19 cellular contexts compared by ENCODE assay signal in the genomic region with DNA sequence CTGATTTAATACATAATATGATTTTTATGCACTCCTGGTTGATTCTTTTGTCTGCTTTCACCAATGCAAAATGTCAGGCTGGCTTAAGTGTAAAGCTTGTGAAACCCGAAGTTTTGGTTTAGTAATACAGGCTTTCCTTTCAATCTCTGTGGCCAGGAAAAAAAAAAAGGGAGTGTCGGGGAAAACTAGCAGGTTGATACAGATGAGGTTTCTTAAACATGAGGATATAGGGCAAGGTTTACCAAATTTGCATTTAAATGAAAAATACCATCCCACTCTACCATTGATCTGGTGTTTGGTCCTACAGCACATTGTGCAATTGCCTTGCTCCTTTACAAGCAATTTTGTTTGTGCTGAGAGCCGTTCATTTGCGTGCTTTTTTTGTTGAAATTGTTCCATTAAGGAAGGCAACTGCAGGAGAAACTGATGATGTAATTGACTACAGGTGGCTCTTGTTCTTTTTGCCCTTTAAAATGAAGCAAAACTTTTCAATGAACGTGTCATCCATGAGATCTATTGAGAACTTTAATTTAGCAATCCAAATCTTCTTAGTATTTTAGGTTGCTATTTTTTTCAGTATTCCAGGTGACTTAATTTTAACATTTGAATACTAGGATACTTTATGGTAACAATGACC. TPM values are rescaled to one million over a fixed set of nuclear protein-coding genes. Genes with fewer than 3 reads are reported as not detected.
A peak's percentile ranks its signal among the peaks of the same experiment; 100 is the strongest.
DNase-seq lines count a peak whose midpoint lies in the region; ATAC-seq and TF ChIP-seq lines count a peak whose summit lies in the region.
"Had no signal": no experiment of that assay in that cellular context is flagged by ENCODE, and none has a peak within 500 bp of the region (broad histone marks: within the 10 kb centered on the region; RNA-seq: fewer than 3 reads in every experiment).

No MANE protein-coding gene starts in this region.

- peak; percentile 22 for DNase-seq in DMS53 treated with DMSO at 0.1 percent for 48 hours (lab: John Stamatoyannopoulos, UW; ENCODE audit: unreplicated experiment)
- DNase-seq in NCI-H2029 (lab: John Stamatoyannopoulos, UW) = peak; percentile 23
- DNase-seq in colonic mucosa = no peak
- no peak for DNase-seq in neural crest cell (ENCODE audit: low read depth, low spot score)
- DNase-seq in iPS-NIHi7 (ENCODE audit: extremely low spot score) = no peak
- DNase-seq in activated CD4-positive, alpha-beta T cell treated with anti-CD3 and anti-CD28 coated beads, Interleukin-2, amount 50 U/mL, for 1 hour = no peak
- DNase-seq: activated CD4-positive, alpha-beta T cell treated with anti-CD3 and anti-CD28 coated beads, Interleukin-2, amount 10 ng/mL, durations not matched to agents 24 days and 14 days; brain microvascular endothelial cell; CD4-positive, CD25-positive, alpha-beta regulatory T cell; erythroblast; kidney; NCI-H774; SJCRH30 had no signal

- no peaks in the 10 kb centered on the region for H3K9me3 ChIP-seq in colonic mucosa
- H3K9me3 ChIP-seq: SJCRH30 had no signal

- H3K4me3 Mint-ChIP-seq in neural crest cell = no peak overlapping the region
- H3K4me3 Mint-ChIP-seq: activated CD4-positive, alpha-beta T cell treated with anti-CD3 and anti-CD28 coated beads, Interleukin-2, amount 10 ng/mL, durations not matched to agents 24 days and 14 days; CD4-positive, CD25-positive, alpha-beta regulatory T cell; memory B cell; nephron had no signal

- no peaks in the 10 kb centered on the region for H3K36me3 Mint-ChIP-seq in neural crest cell (ENCODE audit: low read depth)
- H3K36me3 Mint-ChIP-seq: CD4-positive, CD25-positive, alpha-beta regulatory T cell had no signal

- H3K27me3 Mint-ChIP-seq in neural crest cell (ENCODE audit: low read depth) = peaks cover 9% of the 10 kb centered on the region

- H3K9me3 Mint-ChIP-seq in neural crest cell = peaks cover 7% of the 10 kb centered on the region
- H3K9me3 Mint-ChIP-seq: activated CD4-positive, alpha-beta T cell treated with anti-CD3 and anti-CD28 coated beads, Interleukin-2, amount 10 ng/mL, durations not matched to agents 24 days and 14 days; memory B cell had no signal

- peak overlapping the region; percentile 28 for H3K27ac Mint-ChIP-seq in neural crest cell (ENCODE audit: unreplicated experiment)
- H3K27ac Mint-ChIP-seq: activated CD4-positive, alpha-beta T cell treated with anti-CD3 and anti-CD28 coated beads, Interleukin-2, amount 10 ng/mL, durations not matched to agents 24 days and 14 days; CD4-positive, CD25-positive, alpha-beta regulatory T cell; memory B cell; nephron had no signal

- ATAC-seq in GM18861 (IDR thresholded peaks at IDR 0.05; ENCODE audit: unreplicated experiment) = no peak
- ATAC-seq: sciatic nerve had no signal

- intact Hi-C loops in colonic mucosa (cut with DNase I) = no loop called here

- peaks cover 9% of the 10 kb centered on the region for H3K4me1 ChIP-seq in colonic mucosa
- H3K4me1 ChIP-seq: parathyroid adenoma had no signal

- peak overlapping the region in 1 of 2 donors; percentile 70 for H3K9ac ChIP-seq in colonic mucosa (ENCODE audit: low read depth in 2 of 2, low read length in 2 of 2)
- H3K9ac ChIP-seq: parathyroid adenoma had no signal

- peaks cover 30% of the 10 kb centered on the region for H3K4me1 Mint-ChIP-seq in neural crest cell
- H3K4me1 Mint-ChIP-seq: memory B cell, nephron had no signal

- TF ChIP-seq CTCF in colonic mucosa (IDR thresholded peaks at IDR 0.05) (no peak), neural crest cell (conservative IDR thresholded peaks at IDR 0.05) (no peak)

- no peak overlapping the region for H3K4me3 ChIP-seq in colonic mucosa
- H3K4me3 ChIP-seq: SJCRH30 had no signal

- H3K36me3 ChIP-seq in colonic mucosa = no peaks in the 10 kb centered on the region
- H3K36me3 ChIP-seq: brain microvascular endothelial cell, SJCRH30 had no signal

- peak overlapping the region; percentile 83 for H3K27ac ChIP-seq in colonic mucosa
- H3K27ac ChIP-seq: brain microvascular endothelial cell, parathyroid adenoma, SJCRH30 had no signal

- H3K27me3 ChIP-seq in colonic mucosa = no peaks in the 10 kb centered on the region
- H3K27me3 ChIP-seq: SJCRH30 had no signal

RNA-seq across cellular contexts. Expression of a gene that starts 22.7 kb away (rescaled TPM):
- total RNA-seq in colonic mucosa = 10 to 100 TPM in 1 of 2 donors, 1 to 10 TPM in 1; 9.4 to 12.8 TPM
- 0.19 and 0.25 TPM in 2 replicates for total RNA-seq in neural crest cell
- total RNA-seq: activated CD4-positive, alpha-beta T cell treated with anti-CD3 and anti-CD28 coated beads, Interleukin-2, amount 10 ng/mL, durations not matched to agents 24 days and 14 days; CD4-positive, CD25-positive, alpha-beta regulatory T cell; dermis microvascular lymphatic vessel endothelial cell; SJCRH30 had no signal

Comparison
In these comparisons a context has a peak if more than half of its experiments do, and no peak if none do; other contexts are left out.
1. DNase-seq: peak in DMS53 treated with DMSO at 0.1 percent for 48 hours (single experiment) and NCI-H2029 (single experiment); none in colonic mucosa (single experiment), neural crest cell (single experiment), iPS-NIHi7 (single experiment) and activated CD4-positive, alpha-beta T cell treated with anti-CD3 and anti-CD28 coated beads, Interleukin-2, amount 50 U/mL, for 1 hour (single experiment).